28 cellular contexts compared by ENCODE assay signal in genomic region chr18:49519041-49519971, GRCh38. TPM values are rescaled to one million over a fixed set of nuclear protein-coding genes. Genes with fewer than 3 reads are reported as not detected.
DNase-seq lines count a peak whose midpoint lies in the region; ATAC-seq and TF ChIP-seq lines count a peak whose summit lies in the region.
"Had no signal": no experiment of that assay in that cellular context is flagged by ENCODE, and none has a peak within 500 bp of the region (broad histone marks: within the 10 kb centered on the region; RNA-seq: fewer than 3 reads in every experiment).

No MANE protein-coding gene starts in this region.

- H3K4me3 Mint-ChIP-seq in activated T-helper 17 cell treated with anti-CD3 and anti-CD28 coated beads, Interleukin-2, amount 50 U/mL, for 72 hours, result no peak overlapping the region
- H3K4me3 Mint-ChIP-seq: activated CD4-positive, alpha-beta T cell treated with anti-CD3 and anti-CD28 coated beads for 36 hours; activated naive CD8-positive, alpha-beta T cell treated with anti-CD3 and anti-CD28 coated beads, Interleukin-2, amount 10 ng/mL, durations not matched to agents 7 days and 5 days; activated T-cell treated with anti-CD3 and anti-CD28 coated beads, Interleukin-2, amount 50 U/mL, for 72 hours; CD4-positive, alpha-beta memory T cell; natural killer cell treated with Interleukin-12 subunit alpha and Interleukin-12 subunit beta and Interleukin-15 and Interleukin-18, amount 100 ng/mL, for 72 hours; stimulated activated effector memory CD8-positive, alpha-beta T cell treated with anti-CD3 and anti-CD28 coated beads, Interleukin-12 subunit alpha, Interleukin-12 subunit beta, amount 100 ng/mL, for 72 hours had no signal

- intact Hi-C loops in sigmoid colon (cut with DNase I), result no loop called here

- no peak for TF ChIP-seq POLR2A in sigmoid colon (IDR thresholded peaks at IDR 0.05)

- H3K9ac ChIP-seq in OCI-LY3 (ENCODE audit: low read length), result no peak overlapping the region

- H3K36me3 ChIP-seq in HEK293 (ENCODE audit: control insufficient read depth in 2 of 2, insufficient read depth in 1 of 2, low read length in 2 of 2) (no peaks in the 10 kb centered on the region), OCI-LY3 (replicated peaks; ENCODE audit: low read depth, low read length) (no peaks in the 10 kb centered on the region), sigmoid colon (no peaks in the 10 kb centered on the region)
- H3K36me3 ChIP-seq in effector memory CD4-positive, alpha-beta T cell (ENCODE audit: control insufficient read depth, insufficient read depth, low read length), result no peaks in the 10 kb centered on the region
- H3K36me3 ChIP-seq: brain microvascular endothelial cell, left lung, prostate gland, suprapubic skin, uterus had no signal

- peak overlapping the region; percentile 3; the same call in 1 of the 2 replicates for H2AFZ ChIP-seq in OCI-LY3 (ENCODE audit: low read depth, low read length)
- H2AFZ ChIP-seq: PC-9 had no signal

- H4K20me1 ChIP-seq in OCI-LY3 (ENCODE audit: insufficient read depth, low read length), result no peaks in the 10 kb centered on the region

- TF ChIP-seq CTCF in HEK293 (tag by site-specific recombination; IDR thresholded peaks at IDR 0.05), result no peak
- TF ChIP-seq CTCF in OCI-LY3 (IDR thresholded peaks at IDR 0.05; ENCODE audit: low read depth, low read length), result no peak
- no peak for TF ChIP-seq CTCF in fibroblast of the aortic adventitia (IDR thresholded peaks at IDR 0.05; ENCODE audit: insufficient read depth, low read length)
- TF ChIP-seq CTCF in sigmoid colon (IDR thresholded peaks at IDR 0.05), result no peak

- H3K4me2 ChIP-seq in OCI-LY3 (ENCODE audit: low read length), result no peak overlapping the region
- H3K4me2 ChIP-seq: PC-9 had no signal

- H3K36me3 Mint-ChIP-seq in activated T-helper 17 cell treated with anti-CD3 and anti-CD28 coated beads, Interleukin-2, amount 50 U/mL, for 72 hours (ENCODE audit: low read depth), result no peaks in the 10 kb centered on the region
- H3K36me3 Mint-ChIP-seq: activated naive CD8-positive, alpha-beta T cell treated with anti-CD3 and anti-CD28 coated beads, Interleukin-2, amount 10 ng/mL, durations not matched to agents 7 days and 5 days; CD4-positive, alpha-beta memory T cell; natural killer cell treated with Interleukin-12 subunit alpha and Interleukin-12 subunit beta and Interleukin-15 and Interleukin-18, amount 100 ng/mL, for 72 hours; stimulated activated effector memory CD8-positive, alpha-beta T cell treated with anti-CD3 and anti-CD28 coated beads, Interleukin-12 subunit alpha, Interleukin-12 subunit beta, amount 100 ng/mL, for 72 hours had no signal

- H3K27ac ChIP-seq in HEK293 (ENCODE audit: extremely low read depth, low read depth, low read length) (no peak overlapping the region), OCI-LY3 (ENCODE audit: low read length) (no peak overlapping the region), sigmoid colon (no peak overlapping the region)
- H3K27ac ChIP-seq in effector memory CD4-positive, alpha-beta T cell (ENCODE audit: insufficient read depth, low read length, poor library complexity, severe bottlenecking), result no peak overlapping the region
- H3K27ac ChIP-seq: brain microvascular endothelial cell, left lung, PC-9, prostate gland, suprapubic skin, uterus had no signal

- no peaks in the 10 kb centered on the region for H3K79me2 ChIP-seq in OCI-LY3 (ENCODE audit: low read length)

- no peaks in the 10 kb centered on the region for H3K27me3 ChIP-seq in OCI-LY3 (ENCODE audit: low read depth, low read length)
- no peaks in the 10 kb centered on the region for H3K27me3 ChIP-seq in sigmoid colon
- no peaks in the 10 kb centered on the region for H3K27me3 ChIP-seq in effector memory CD4-positive, alpha-beta T cell (replicated peaks; ENCODE audit: control insufficient read depth, insufficient read depth, low read length, poor library complexity, severe bottlenecking)
- H3K27me3 ChIP-seq: brain microvascular endothelial cell, left lung, suprapubic skin, uterus had no signal

- POLR2A ChIA-PET in HEK293 (lab: Yijun Ruan, JAX), result interaction anchor here (0.6 kb wide), 1 partner anchor 210 kb away, joined by 9 read pairs; no protein-coding TSS in a partner anchor

- H3K4me3 ChIP-seq in HEK293 (ENCODE audit: low read depth, low read length) (no peak overlapping the region), OCI-LY3 (ENCODE audit: low read length) (no peak overlapping the region), fibroblast of the aortic adventitia (ENCODE audit: low read depth, low read length) (no peak overlapping the region), sigmoid colon (no peak overlapping the region)
- no peak overlapping the region for H3K4me3 ChIP-seq in effector memory CD4-positive, alpha-beta T cell (ENCODE audit: insufficient read depth, low read depth, low read length, poor library complexity, severe bottlenecking)
- H3K4me3 ChIP-seq: left lung, PC-9, prostate gland, suprapubic skin, uterus had no signal

- H3K9me3 ChIP-seq in HEK293 (ENCODE audit: control insufficient read depth, insufficient read depth, low read depth, low read length) (no peaks in the 10 kb centered on the region), OCI-LY3 (ENCODE audit: insufficient read depth, low read length) (no peaks in the 10 kb centered on the region), sigmoid colon (no peaks in the 10 kb centered on the region)
- H3K9me3 ChIP-seq in effector memory CD4-positive, alpha-beta T cell (ENCODE audit: control insufficient read depth, low read length), result no peaks in the 10 kb centered on the region
- H3K9me3 ChIP-seq: left lung, prostate gland, suprapubic skin, uterus had no signal

- H3K4me1 ChIP-seq in HEK293 (ENCODE audit: control insufficient read depth, insufficient read depth, low read length), result peaks cover 12% of the 10 kb centered on the region
- no peaks in the 10 kb centered on the region for H3K4me1 ChIP-seq in OCI-LY3 (ENCODE audit: low read length)
- H3K4me1 ChIP-seq in sigmoid colon, result no peaks in the 10 kb centered on the region
- no peaks in the 10 kb centered on the region for H3K4me1 ChIP-seq in effector memory CD4-positive, alpha-beta T cell (ENCODE audit: control insufficient read depth, insufficient read depth, low read length, poor library complexity, severe bottlenecking)
- H3K4me1 ChIP-seq: left lung, prostate gland, suprapubic skin, uterus had no signal

- no peak overlapping the region for H3K27ac Mint-ChIP-seq in activated T-helper 17 cell treated with anti-CD3 and anti-CD28 coated beads, Interleukin-2, amount 50 U/mL, for 72 hours
- H3K27ac Mint-ChIP-seq: activated CD4-positive, alpha-beta T cell treated with anti-CD3 and anti-CD28 coated beads for 36 hours; activated naive CD8-positive, alpha-beta T cell treated with anti-CD3 and anti-CD28 coated beads, Interleukin-2, amount 10 ng/mL, durations not matched to agents 7 days and 5 days; activated T-cell treated with anti-CD3 and anti-CD28 coated beads, Interleukin-2, amount 50 U/mL, for 72 hours; CD4-positive, alpha-beta memory T cell; natural killer cell treated with Interleukin-12 subunit alpha and Interleukin-12 subunit beta and Interleukin-15 and Interleukin-18, amount 100 ng/mL, for 72 hours; stimulated activated effector memory CD8-positive, alpha-beta T cell treated with anti-CD3 and anti-CD28 coated beads, Interleukin-12 subunit alpha, Interleukin-12 subunit beta, amount 100 ng/mL, for 72 hours had no signal

- CTCF ChIA-PET in HEK293 (lab: Yijun Ruan, JAX), result interaction anchor here (0.5 to 2.1 kb wide), 7 partner anchors 9 to 695 kb away, joined by 3 to 14 read pairs (median 3); no protein-coding TSS in a partner anchor

- peaks cover 4% of the 10 kb centered on the region for H3K27me3 Mint-ChIP-seq in activated T-helper 17 cell treated with anti-CD3 and anti-CD28 coated beads, Interleukin-2, amount 50 U/mL, for 72 hours
- H3K27me3 Mint-ChIP-seq: activated CD4-positive, alpha-beta T cell treated with anti-CD3 and anti-CD28 coated beads for 36 hours had no signal

- no peak for ATAC-seq in activated T-helper 17 cell treated with anti-CD3 and anti-CD28 coated beads, Interleukin-2, amount 50 U/mL, for 72 hours (replicated peaks)
- ATAC-seq: activated CD4-positive, alpha-beta T cell treated with anti-CD3 and anti-CD28 coated beads for 36 hours; activated T-cell treated with anti-CD3 and anti-CD28 coated beads, Interleukin-2, amount 50 U/mL, for 72 hours; left lung; natural killer cell treated with Interleukin-12 subunit alpha and Interleukin-12 subunit beta and Interleukin-15 and Interleukin-18, amount 100 ng/mL, for 72 hours; stimulated activated effector memory CD8-positive, alpha-beta T cell treated with anti-CD3 and anti-CD28 coated beads, Interleukin-12 subunit alpha, Interleukin-12 subunit beta, amount 100 ng/mL, for 72 hours had no signal

- WGBS in sigmoid colon, 2 donors, result 86 to 90% methylated on average over 10 of the region's 10 CpGs

- H3K4me1 Mint-ChIP-seq in activated T-helper 17 cell treated with anti-CD3 and anti-CD28 coated beads, Interleukin-2, amount 50 U/mL, for 72 hours, result no peaks in the 10 kb centered on the region
- H3K4me1 Mint-ChIP-seq: activated CD4-positive, alpha-beta T cell treated with anti-CD3 and anti-CD28 coated beads for 36 hours; activated naive CD8-positive, alpha-beta T cell treated with anti-CD3 and anti-CD28 coated beads, Interleukin-2, amount 10 ng/mL, durations not matched to agents 7 days and 5 days; CD4-positive, alpha-beta memory T cell; stimulated activated effector memory CD8-positive, alpha-beta T cell treated with anti-CD3 and anti-CD28 coated beads, Interleukin-12 subunit alpha, Interleukin-12 subunit beta, amount 100 ng/mL, for 72 hours had no signal

- DNase-seq in fibroblast of the aortic adventitia (ENCODE audit: low read depth) (peak; percentile 23), sigmoid colon (peak; percentile 28), NCI-H1417 treated with DMSO at 0.1 percent for 48 hours (lab: John Stamatoyannopoulos, UW) (no peak)
- no peak for DNase-seq in effector memory CD4-positive, alpha-beta T cell
- DNase-seq: activated CD4-positive, alpha-beta T cell treated with anti-CD3 and anti-CD28 coated beads for 36 hours; activated naive CD8-positive, alpha-beta T cell treated with anti-CD3 and anti-CD28 coated beads, Interleukin-2, amount 10 ng/mL, durations not matched to agents 7 days and 5 days; activated T-cell treated with anti-CD3 and anti-CD28 coated beads, Interleukin-2, amount 50 U/mL, for 72 hours; brain microvascular endothelial cell; CD4-positive, alpha-beta memory T cell; DMS153; HCEC 1CT; head of caudate nucleus; left lung; midbrain; NCI-H187; NCI-H2227 treated with DMSO at 0.1 percent for 48 hours; PC-9; SHP77; stimulated activated CD4-positive, alpha-beta T cell treated with anti-CD3 and anti-CD28 coated beads, Interleukin-2, amount 100 ng/mL, for 24 hours; SW 1271; uterus had no signal

- no peaks in the 10 kb centered on the region for H3K9me3 Mint-ChIP-seq in activated T-helper 17 cell treated with anti-CD3 and anti-CD28 coated beads, Interleukin-2, amount 50 U/mL, for 72 hours
- H3K9me3 Mint-ChIP-seq: activated naive CD8-positive, alpha-beta T cell treated with anti-CD3 and anti-CD28 coated beads, Interleukin-2, amount 10 ng/mL, durations not matched to agents 7 days and 5 days; activated T-cell treated with anti-CD3 and anti-CD28 coated beads, Interleukin-2, amount 50 U/mL, for 72 hours; CD4-positive, alpha-beta memory T cell; natural killer cell treated with Interleukin-12 subunit alpha and Interleukin-12 subunit beta and Interleukin-15 and Interleukin-18, amount 100 ng/mL, for 72 hours; stimulated activated effector memory CD8-positive, alpha-beta T cell treated with anti-CD3 and anti-CD28 coated beads, Interleukin-12 subunit alpha, Interleukin-12 subunit beta, amount 100 ng/mL, for 72 hours had no signal

- TF ChIP-seq EP300 in sigmoid colon (IDR thresholded peaks at IDR 0.05), result no peak

RNA-seq across cellular contexts. Expression of gene RPL17, which starts 27.0 kb away (rescaled TPM):
- 3,258 and 11,376 TPM in 2 replicates for total RNA-seq in fibroblast of the aortic adventitia (ENCODE audit: low replicate concordance)
- 1,000 to 10,000 TPM; 2,588 to 3,861 (median 3,027) TPM for total RNA-seq in sigmoid colon
- polyA plus RNA-seq in sigmoid colon, result 1,000 to 10,000 TPM; 2,394 to 4,238 (median 2,434) TPM
- total RNA-seq in activated T-helper 17 cell treated with anti-CD3 and anti-CD28 coated beads, Interleukin-2, amount 50 U/mL, for 72 hours, result 1,000 to 10,000 TPM; 1,803 to 1,918 TPM

RNA-seq across cellular contexts. Expression of gene C18orf32, which starts 32.3 kb away (rescaled TPM):
- total RNA-seq in fibroblast of the aortic adventitia (ENCODE audit: low replicate concordance) (8.2 and 33.2 TPM in 2 replicates), sigmoid colon (10 to 100 TPM; 29.1 to 57.8 (median 45.8) TPM)
- 10 to 100 TPM; 58.4 to 68.7 (median 64.9) TPM for polyA plus RNA-seq in sigmoid colon
- total RNA-seq in activated T-helper 17 cell treated with anti-CD3 and anti-CD28 coated beads, Interleukin-2, amount 50 U/mL, for 72 hours, result 10 to 100 TPM; 15.6 to 17.4 TPM

RNA-seq across cellular contexts. Expression of gene LIPG, which starts 42.6 kb away (rescaled TPM):
- 2.7 and 3.2 TPM in 2 replicates for total RNA-seq in fibroblast of the aortic adventitia (ENCODE audit: low replicate concordance)
- total RNA-seq in sigmoid colon, result 1 to 10 TPM in 2 of 4 donors, under 1 TPM in 2; under 0.01 to 4.4 (median 2.1) TPM
- 10 to 100 TPM in 1 of 3 donors, 1 to 10 TPM in 2; 2.3 to 21.9 (median 2.4) TPM for polyA plus RNA-seq in sigmoid colon
- total RNA-seq in activated T-helper 17 cell treated with anti-CD3 and anti-CD28 coated beads, Interleukin-2, amount 50 U/mL, for 72 hours, result not detected
- total RNA-seq: CD4-positive, alpha-beta memory T cell had no signal
- polyA plus RNA-seq: CD4-positive, alpha-beta memory T cell had no signal

RNA-seq across cellular contexts. Expression of gene DYM, which starts 58.9 kb away (rescaled TPM):
- total RNA-seq in fibroblast of the aortic adventitia (ENCODE audit: low replicate concordance) (30.9 and 39.7 TPM in 2 replicates), sigmoid colon (100 to 1,000 TPM in 1 of 4 donors, 10 to 100 TPM in 3; 53.9 to 123 (median 81.8) TPM)
- polyA plus RNA-seq in sigmoid colon, result 10 to 100 TPM; 13.8 to 16.6 (median 13.9) TPM
- 10 to 100 TPM; 77.1 to 81.1 TPM for total RNA-seq in activated T-helper 17 cell treated with anti-CD3 and anti-CD28 coated beads, Interleukin-2, amount 50 U/mL, for 72 hours

Comparison
In these comparisons a context has a peak if more than half of its experiments do, and no peak if none do; other contexts are left out.
1. DNase-seq: peak in fibroblast of the aortic adventitia (single experiment) and sigmoid colon (single experiment); none in effector memory CD4-positive, alpha-beta T cell (0 of 3) and NCI-H1417 treated with DMSO at 0.1 percent for 48 hours (single experiment).